24 cellular contexts compared by ENCODE assay signal in genomic region chr5:6397536-6398269, GRCh38. TPM values are rescaled to one million over a fixed set of nuclear protein-coding genes. Genes with fewer than 3 reads are reported as not detected.
DNase-seq lines count a peak whose midpoint lies in the region; ATAC-seq and TF ChIP-seq lines count a peak whose summit lies in the region.
"Had no signal": no experiment of that assay in that cellular context is flagged by ENCODE, and none has a peak within 500 bp of the region (broad histone marks: within the 10 kb centered on the region; RNA-seq: fewer than 3 reads in every experiment).

No MANE protein-coding gene starts in this region.

- H3K9me3 Mint-ChIP-seq in endodermal cell (peaks cover 3% of the 10 kb centered on the region), osteocyte (ENCODE audit: unreplicated experiment) (no peaks in the 10 kb centered on the region)
- H3K9me3 Mint-ChIP-seq: CD4-positive, alpha-beta T cell had no signal

- H3K27ac ChIP-seq in endodermal cell (ENCODE audit: low read depth, low read length): no peak overlapping the region
- no peak overlapping the region for H3K27ac ChIP-seq in Karpas-422 (ENCODE audit: low read length)
- H3K27ac ChIP-seq: A549; BLaER1 treated with 17β-estradiol and CSF1 and Interleukin-3, amounts not matched to agents 10 nM and 100 nM; GM23248 had no signal

- no peak overlapping the region for H3K4me2 ChIP-seq in Karpas-422 (ENCODE audit: low read depth, low read length, poor library complexity, severe bottlenecking)
- H3K4me2 ChIP-seq: A549; BLaER1 treated with 17β-estradiol and CSF1 and Interleukin-3, amounts not matched to agents 10 nM and 100 nM had no signal

- 89 to 95% methylated on average over 12 to 15 of the region's 15 CpGs for WGBS in endodermal cell (ENCODE audit: insufficient coverage in 1 of 2, insufficient read length in 1 of 2), 2 experiments

- no peak overlapping the region for H2AFZ ChIP-seq in Karpas-422 (ENCODE audit: low read length)
- H2AFZ ChIP-seq: GM23248 had no signal

- H3K27me3 ChIP-seq in endodermal cell (ENCODE audit: control insufficient read depth, insufficient read depth, low read length, poor library complexity, severe bottlenecking): peaks cover 21% of the 10 kb centered on the region
- H3K27me3 ChIP-seq in Karpas-422 (ENCODE audit: low read length): no peaks in the 10 kb centered on the region
- H3K27me3 ChIP-seq: BE2C; BLaER1 treated with 17β-estradiol and CSF1 and Interleukin-3, amounts not matched to agents 10 nM and 100 nM had no signal

- H3K27me3 Mint-ChIP-seq in endodermal cell (ENCODE audit: insufficient read depth) (peaks cover 16% of the 10 kb centered on the region), osteocyte (ENCODE audit: unreplicated experiment) (peaks cover 16% of the 10 kb centered on the region)

- TF ChIP-seq CTCF in endodermal cell (conservative IDR thresholded peaks at IDR 0.05): no peak
- no peak for TF ChIP-seq CTCF in osteocyte (IDR thresholded peaks at IDR 0.05)

- no peaks in the 10 kb centered on the region for H4K20me1 ChIP-seq in Karpas-422 (ENCODE audit: insufficient read depth, low read depth, low read length)
- H4K20me1 ChIP-seq: BLaER1 treated with 17β-estradiol and CSF1 and Interleukin-3, amounts not matched to agents 10 nM and 100 nM had no signal

- H3K36me3 Mint-ChIP-seq in endodermal cell (ENCODE audit: low read depth) (no peaks in the 10 kb centered on the region), osteocyte (ENCODE audit: unreplicated experiment) (no peaks in the 10 kb centered on the region)
- H3K36me3 Mint-ChIP-seq: CD14-positive monocyte; CD8-positive, alpha-beta memory T cell had no signal

- H3K9ac ChIP-seq in endodermal cell (ENCODE audit: extremely low read depth, low read length, poor library complexity, severe bottlenecking) (no peak overlapping the region), Karpas-422 (ENCODE audit: low read length) (no peak overlapping the region)
- H3K9ac ChIP-seq: BLaER1 treated with 17β-estradiol and CSF1 and Interleukin-3, amounts not matched to agents 10 nM and 100 nM; GM23248 had no signal

- H3K4me3 ChIP-seq in endodermal cell (ENCODE audit: low read length): no peak overlapping the region
- no peak overlapping the region for H3K4me3 ChIP-seq in Karpas-422 (ENCODE audit: low read length)
- H3K4me3 ChIP-seq: A549; BLaER1 treated with 17β-estradiol and CSF1 and Interleukin-3, amounts not matched to agents 10 nM and 100 nM; GM12878; GM23248 had no signal

- DNase-seq in left cardiac atrium (no peak), cardiac septum (ENCODE audit: low spot score) (no peak), endodermal cell (peak; percentile 3), osteocyte (ENCODE audit: extremely low spot score, unreplicated experiment) (peak; percentile 59), NCI-H446 (lab: John Stamatoyannopoulos, UW) (no peak), dermis blood vessel endothelial cell (no peak), Karpas-422 (no peak)
- DNase-seq: 8988T; ACHN; AML-193; BE2C; CD4-positive, alpha-beta T cell; CD8-positive, alpha-beta memory T cell; DMS 273 treated with DMSO at 0.1 percent for 48 hours; DMS79; EL; GDM1; GM23248; H7; HCEC 1CT had no signal

- intact Hi-C loops in left cardiac atrium (cut with DNase I): no loop called here
- intact Hi-C loops in cardiac septum (cut with DNase I): no loop called here

- H3K9me3 ChIP-seq in endodermal cell (ENCODE audit: control insufficient read depth, low read length): no peaks in the 10 kb centered on the region
- no peaks in the 10 kb centered on the region for H3K9me3 ChIP-seq in Karpas-422 (ENCODE audit: low read length)
- H3K9me3 ChIP-seq: BE2C; BLaER1 treated with 17β-estradiol and CSF1 and Interleukin-3, amounts not matched to agents 10 nM and 100 nM had no signal

- no peak overlapping the region for H3K4me3 Mint-ChIP-seq in endodermal cell
- no peak overlapping the region for H3K4me3 Mint-ChIP-seq in osteocyte (ENCODE audit: unreplicated experiment)
- H3K4me3 Mint-ChIP-seq: CD14-positive monocyte; CD4-positive, alpha-beta T cell; CD8-positive, alpha-beta memory T cell had no signal

- ATAC-seq in left cardiac atrium: peak; percentile 80 to 94
- ATAC-seq: A549, GM12878 had no signal

- no peaks in the 10 kb centered on the region for H3K4me1 ChIP-seq in endodermal cell (ENCODE audit: control insufficient read depth, insufficient read depth, low read length)
- H3K4me1 ChIP-seq in Karpas-422 (ENCODE audit: low read length): peaks cover under 1% of the 10 kb centered on the region; the same call in 1 of the 2 replicates
- H3K4me1 ChIP-seq: A549; BE2C; BLaER1 treated with 17β-estradiol and CSF1 and Interleukin-3, amounts not matched to agents 10 nM and 100 nM had no signal

- no peak overlapping the region for H3K27ac Mint-ChIP-seq in endodermal cell
- no peak overlapping the region for H3K27ac Mint-ChIP-seq in osteocyte (ENCODE audit: unreplicated experiment)
- H3K27ac Mint-ChIP-seq: CD14-positive monocyte; CD4-positive, alpha-beta T cell; CD8-positive, alpha-beta memory T cell had no signal

- H3K79me2 ChIP-seq in Karpas-422 (ENCODE audit: low read length): no peaks in the 10 kb centered on the region

- H3K4me1 Mint-ChIP-seq in endodermal cell: peaks cover 4% of the 10 kb centered on the region
- H3K4me1 Mint-ChIP-seq in osteocyte (ENCODE audit: unreplicated experiment): no peaks in the 10 kb centered on the region
- H3K4me1 Mint-ChIP-seq: CD14-positive monocyte had no signal

- H3K9me2 ChIP-seq in Karpas-422 (replicated peaks; ENCODE audit: insufficient read depth, low read length): no peaks in the 10 kb centered on the region

- H3K36me3 ChIP-seq in endodermal cell (ENCODE audit: control insufficient read depth, insufficient read depth, low read length) (no peaks in the 10 kb centered on the region), Karpas-422 (ENCODE audit: insufficient read depth, low read length) (no peaks in the 10 kb centered on the region)
- H3K36me3 ChIP-seq: BE2C; BLaER1 treated with 17β-estradiol and CSF1 and Interleukin-3, amounts not matched to agents 10 nM and 100 nM had no signal

RNA-seq across cellular contexts. Expression of gene MED10, which starts 19.4 kb away (rescaled TPM):
- total RNA-seq in left cardiac atrium (10 to 100 TPM; 24.4 to 24.5 TPM), cardiac septum (27.6 TPM), endodermal cell (10 to 100 TPM; 22.1 to 28.6 TPM), osteocyte (28.2 and 31.0 TPM in 2 replicates), dermis blood vessel endothelial cell (10.0 and 11.6 TPM in 2 replicates)
- polyA plus RNA-seq in endodermal cell (2013, experiment 1 of 2): 32.9 TPM
- polyA plus RNA-seq in endodermal cell (2013, experiment 2 of 2): 28.4 TPM
- total RNA-seq in Karpas-422 (2014; rRNA removed; shearing (Covaris generic); ENCODE audit: low replicate concordance): 13.1 and 19.6 TPM in 2 replicates

RNA-seq across cellular contexts. Expression of gene UBE2QL1, which starts 51.0 kb away (rescaled TPM):
- 1 to 10 TPM; 5.6 to 7.8 TPM for total RNA-seq in left cardiac atrium
- 13.1 TPM for total RNA-seq in cardiac septum
- under 1 TPM in 1 of 2 donors, not detected in 1; 0.11 TPM for total RNA-seq in endodermal cell
- 5.6 TPM for polyA plus RNA-seq in endodermal cell (2013, experiment 1 of 2)
- 5.7 TPM for polyA plus RNA-seq in endodermal cell (2013, experiment 2 of 2)
- total RNA-seq in osteocyte: not detected in 2 replicates
- under 0.01 and 0.05 TPM in 2 replicates for total RNA-seq in dermis blood vessel endothelial cell
- total RNA-seq in Karpas-422 (2014; rRNA removed; shearing (Covaris generic); ENCODE audit: low replicate concordance): not detected in 2 replicates
- total RNA-seq: CD8-positive, alpha-beta memory T cell; GM23248 had no signal
- polyA plus RNA-seq: CD14-positive monocyte; CD8-positive, alpha-beta memory T cell; GM23248 had no signal

Comparison
In these comparisons a context has a peak if more than half of its experiments do, and no peak if none do; other contexts are left out.
1. DNase-seq: peak in endodermal cell (single experiment) and osteocyte (single experiment); none in left cardiac atrium (single experiment), cardiac septum (single experiment), NCI-H446 (0 of 2), dermis blood vessel endothelial cell (single experiment) and Karpas-422 (single experiment).